In genomic region chr2:211836409-211836808, GRCh38 we compare ENCODE assay signal across 17 cellular contexts.
DNase-seq lines count a peak whose midpoint lies in the region; ATAC-seq and TF ChIP-seq lines count a peak whose summit lies in the region.
"Had no signal": no experiment of that assay in that cellular context is flagged by ENCODE, and none has a peak within 500 bp of the region (broad histone marks: within the 10 kb centered on the region; RNA-seq: fewer than 3 reads in every experiment).

No MANE protein-coding gene starts in this region.

- ATAC-seq in GM21737 (IDR thresholded peaks at IDR 0.05; ENCODE audit: unreplicated experiment) = no peak

- H3K4me1 ChIP-seq in A673 (ENCODE audit: insufficient read depth, low read length, poor library complexity, severe bottlenecking) = no peaks in the 10 kb centered on the region

- CTCF ChIA-PET in A673 (lab: Charles Lee) = no interaction called here

- no peaks in the 10 kb centered on the region for H3K27me3 ChIP-seq in A673 (replicated peaks; ENCODE audit: insufficient read depth, low read depth, low read length, poor library complexity)
- H3K27me3 ChIP-seq: ovary, stomach had no signal

- H3K9me3 ChIP-seq in A673 (ENCODE audit: low read depth, low read length, poor library complexity, severe bottlenecking) = no peaks in the 10 kb centered on the region
- H3K9me3 ChIP-seq: ovary, stomach had no signal

- POLR2A ChIA-PET in A673 (lab: Charles Lee; ENCODE audit: low non-redundant PET) = no interaction called here

- no peak for TF ChIP-seq CTCF in A673 (conservative IDR thresholded peaks at IDR 0.05; ENCODE audit: low read depth, low read length)

- H3K36me3 ChIP-seq in A673 (ENCODE audit: insufficient read depth, low read length, poor library complexity, severe bottlenecking) = no peaks in the 10 kb centered on the region
- H3K36me3 ChIP-seq: ovary, stomach had no signal

- intact Hi-C loops in A673 (cut with micrococcal nuclease; ENCODE audit: unreplicated experiment) = no loop called here

- no peak overlapping the region for H3K4me3 ChIP-seq in A673 (ENCODE audit: low read depth, low read length, poor library complexity, severe bottlenecking)
- H3K4me3 ChIP-seq: ovary, stomach had no signal

- BruUV-seq in A673 (replicated peaks; lab: Mats Ljungman, UMichigan) = no TSS peak

- DNase-seq in DMS53 (lab: John Stamatoyannopoulos, UW) = peak; percentile 85
- DNase-seq in NCI-H1092 (lab: John Stamatoyannopoulos, UW) = peak; percentile 4
- DNase-seq in NCI-H2196 (lab: John Stamatoyannopoulos, UW; ENCODE audit: unreplicated experiment) = peak; percentile 58
- peak; percentile 10 for DNase-seq in SW480 (ENCODE audit: low spot score)
- DNase-seq in A673 (ENCODE audit: low spot score) = no peak
- DNase-seq in activated CD4-positive, alpha-beta T cell treated with anti-CD3 and anti-CD28 coated beads for 48 hours = no peak
- no peak for DNase-seq in activated CD4-positive, alpha-beta T cell treated with anti-CD3 and anti-CD28 coated beads, Interleukin-2, amount 50 U/mL, for 1 hour
- DNase-seq: activated CD4-positive, alpha-beta T cell treated with anti-CD3 and anti-CD28 coated beads, Interleukin-2, amount 10 ng/mL, durations not matched to agents 24 days and 14 days; activated naive CD4-positive, alpha-beta T cell treated with Interleukin-2 at 50 U/mL for 16 hours; anterior cingulate cortex; CD4-positive, CD25-positive, alpha-beta regulatory T cell; endodermal cell; H7; ovary; stimulated activated CD4-positive, alpha-beta T cell treated with anti-CD3 and anti-CD28 coated beads, Interleukin-2, amount 100 ng/mL, for 24 hours; stomach had no signal

- H3K27ac ChIP-seq in A673 (ENCODE audit: low read depth, low read length, poor library complexity, severe bottlenecking) = no peak overlapping the region
- H3K27ac ChIP-seq: ovary, stomach had no signal

Comparison
In these comparisons a context has a peak if more than half of its experiments do, and no peak if none do; other contexts are left out.
1. DNase-seq: peak in DMS53 (single experiment), NCI-H1092 (single experiment), NCI-H2196 (single experiment) and SW480 (single experiment); none in A673 (single experiment), activated CD4-positive, alpha-beta T cell treated with anti-CD3 and anti-CD28 coated beads for 48 hours (single experiment) and activated CD4-positive, alpha-beta T cell treated with anti-CD3 and anti-CD28 coated beads, Interleukin-2, amount 50 U/mL, for 1 hour (single experiment).